ENCODE assay signal across 11 cellular contexts in the genomic region with DNA sequence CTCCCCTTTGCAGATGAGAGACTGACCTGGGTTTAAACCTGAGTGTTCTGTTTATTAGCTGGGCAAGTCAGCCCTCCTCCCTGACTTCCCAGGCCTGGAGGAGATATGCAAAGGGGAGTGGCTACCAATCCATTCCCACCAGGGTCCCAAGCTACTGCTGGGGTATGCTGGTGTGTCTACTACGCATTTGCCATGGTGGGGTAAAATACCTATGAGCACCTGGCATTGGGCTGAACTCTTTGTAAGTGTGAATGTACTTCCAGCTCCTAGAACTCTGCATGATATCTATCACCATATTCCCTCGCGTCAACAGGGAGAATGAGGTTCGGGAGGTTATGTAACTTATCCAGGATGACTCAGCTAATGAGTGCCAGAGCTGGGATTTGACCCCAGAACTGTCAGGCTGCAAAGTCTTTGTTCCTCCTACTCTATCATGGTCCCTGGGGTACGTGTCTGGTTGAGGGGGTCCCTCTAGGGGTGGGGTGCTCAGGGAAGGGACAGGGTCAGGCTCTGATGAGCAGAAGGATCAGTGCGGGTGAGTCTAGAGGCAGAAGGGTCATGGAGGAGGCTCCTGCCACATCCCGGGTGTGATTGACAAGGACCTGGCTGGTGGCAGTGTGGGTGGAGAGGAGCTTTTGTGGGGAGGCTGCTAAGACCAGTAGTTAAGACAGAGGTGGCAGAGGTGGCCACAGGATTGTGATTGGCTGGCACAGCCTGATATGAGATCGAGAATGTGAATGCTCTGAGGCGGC. TPM values are rescaled to one million over a fixed set of nuclear protein-coding genes. Genes with fewer than 3 reads are reported as not detected.
DNase-seq lines count a peak whose midpoint lies in the region; ATAC-seq, FAIRE-seq and TF ChIP-seq lines count a peak whose summit lies in the region.
"Had no signal": no experiment of that assay in that cellular context is flagged by ENCODE, and none has a peak within 500 bp of the region (broad histone marks: within the 10 kb centered on the region; RNA-seq: fewer than 3 reads in every experiment).

No MANE protein-coding gene starts in this region.

- dilution Hi-C loops in keratinocyte (cut with MboI; ENCODE audit: extremely low pct_ligation_motif_present, low sequenced_read_pairs), result no loop called here

- no peaks in the 10 kb centered on the region for H3K9me1 ChIP-seq in keratinocyte (ENCODE audit: control insufficient read depth, extremely low read depth, insufficient read depth, low read length)

- FAIRE-seq in keratinocyte (lab: Jason Lieb, UNC), result peak; percentile 32

- H3K4me2 ChIP-seq in keratinocyte (ENCODE audit: control insufficient read depth, extremely low read depth, insufficient read depth, low read depth, low read length), result no peak overlapping the region

- H3K36me3 ChIP-seq in keratinocyte (ENCODE audit: control insufficient read depth in 2 of 2, extremely low read depth in 1 of 2, insufficient read depth in 2 of 2, low read length in 2 of 2), result peaks cover 0 to 6% of the 10 kb centered on the region in 2 experiments
- H3K36me3 ChIP-seq in vagina, result peaks cover 0 to 4% of the 10 kb centered on the region in 2 donors

- H3K9ac ChIP-seq in keratinocyte (ENCODE audit: control insufficient read depth, extremely low read depth, insufficient read depth, low read length), result no peak overlapping the region

- no peaks in the 10 kb centered on the region for H3K27me3 ChIP-seq in keratinocyte (ENCODE audit: control insufficient read depth, extremely low read depth, insufficient read depth, low read length)
- H3K27me3 ChIP-seq in vagina, result no peaks in the 10 kb centered on the region
- H3K27me3 ChIP-seq: tibial nerve had no signal

- H3K4me1 Mint-ChIP-seq in activated naive CD8-positive, alpha-beta T cell treated with anti-CD3 and anti-CD28 coated beads, Interleukin-2, amount 10 ng/mL, durations not matched to agents 7 days and 5 days, result peaks cover 14% of the 10 kb centered on the region
- peaks cover 26% of the 10 kb centered on the region for H3K4me1 Mint-ChIP-seq in activated naive CD8-positive, alpha-beta T cell treated with anti-CD3 and anti-CD28 coated beads, Interleukin-2, amount 50 U/mL, for 24 hours
- H3K4me1 Mint-ChIP-seq in brain, result peaks cover 61% of the 10 kb centered on the region

- intact Hi-C loops in vagina (cut with DNase I), result loop anchor here (10.0 kb wide), 1 partner anchor 348 kb away; a partner anchor contains a TSS

- H3K9me3 ChIP-seq in keratinocyte (ENCODE audit: control insufficient read depth, low read depth, low read length) (no peaks in the 10 kb centered on the region), vagina (no peaks in the 10 kb centered on the region)
- H3K9me3 ChIP-seq: tibial nerve had no signal

- peak; percentile 24 for DNase-seq in activated naive CD8-positive, alpha-beta T cell treated with anti-CD3 and anti-CD28 coated beads, Interleukin-2, amount 10 ng/mL, durations not matched to agents 7 days and 5 days
- DNase-seq in activated naive CD8-positive, alpha-beta T cell treated with anti-CD3 and anti-CD28 coated beads, Interleukin-2, amount 50 U/mL, for 24 hours, result no peak
- DNase-seq in keratinocyte (ENCODE audit: low read depth, low spot score) (no peak), vagina (ENCODE audit: extremely low spot score in 2 of 2) (peak; percentile 70 to 86), foreskin melanocyte (no peak), DMS153 treated with DMSO at 0.1 percent for 48 hours (lab: John Stamatoyannopoulos, UW; ENCODE audit: unreplicated experiment) (no peak)
- DNase-seq in central memory CD4-positive, alpha-beta T cell, result no peak
- DNase-seq: cortex of kidney, KG1 had no signal

- no peak for TF ChIP-seq CTCF in brain (conservative IDR thresholded peaks at IDR 0.05)
- TF ChIP-seq CTCF in keratinocyte (optimal IDR thresholded peaks at IDR 0.05 in 1 of 3, IDR thresholded peaks at IDR 0.05 in 1 of 3, conservative IDR thresholded peaks at IDR 0.05 in 1 of 3; ENCODE audit: extremely low read depth in 1 of 3, insufficient read depth in 2 of 3, low read length in 3 of 3), result no peak
- no peak for TF ChIP-seq CTCF in vagina (IDR thresholded peaks at IDR 0.05)

- no peak overlapping the region for H3K4me3 Mint-ChIP-seq in activated naive CD8-positive, alpha-beta T cell treated with anti-CD3 and anti-CD28 coated beads, Interleukin-2, amount 10 ng/mL, durations not matched to agents 7 days and 5 days
- no peak overlapping the region for H3K4me3 Mint-ChIP-seq in activated naive CD8-positive, alpha-beta T cell treated with anti-CD3 and anti-CD28 coated beads, Interleukin-2, amount 50 U/mL, for 24 hours
- H3K4me3 Mint-ChIP-seq in brain, result no peak overlapping the region

- H3K9me3 Mint-ChIP-seq in activated naive CD8-positive, alpha-beta T cell treated with anti-CD3 and anti-CD28 coated beads, Interleukin-2, amount 10 ng/mL, durations not matched to agents 7 days and 5 days, result no peaks in the 10 kb centered on the region
- no peaks in the 10 kb centered on the region for H3K9me3 Mint-ChIP-seq in activated naive CD8-positive, alpha-beta T cell treated with anti-CD3 and anti-CD28 coated beads, Interleukin-2, amount 50 U/mL, for 24 hours
- H3K9me3 Mint-ChIP-seq in brain, result peaks cover 0 to 7% (median 0%) of the 10 kb centered on the region in 5 experiments

- ATAC-seq in activated naive CD8-positive, alpha-beta T cell treated with anti-CD3 and anti-CD28 coated beads, Interleukin-2, amount 10 ng/mL, durations not matched to agents 7 days and 5 days (ENCODE audit: low read depth), result no peak
- ATAC-seq in activated naive CD8-positive, alpha-beta T cell treated with anti-CD3 and anti-CD28 coated beads, Interleukin-2, amount 50 U/mL, for 24 hours, result no peak

- H3K27me3 Mint-ChIP-seq in activated naive CD8-positive, alpha-beta T cell treated with anti-CD3 and anti-CD28 coated beads, Interleukin-2, amount 10 ng/mL, durations not matched to agents 7 days and 5 days, result peaks cover 3% of the 10 kb centered on the region
- no peaks in the 10 kb centered on the region for H3K27me3 Mint-ChIP-seq in activated naive CD8-positive, alpha-beta T cell treated with anti-CD3 and anti-CD28 coated beads, Interleukin-2, amount 50 U/mL, for 24 hours
- H3K27me3 Mint-ChIP-seq in brain, result peaks cover 7% of the 10 kb centered on the region

- H3K36me3 Mint-ChIP-seq in activated naive CD8-positive, alpha-beta T cell treated with anti-CD3 and anti-CD28 coated beads, Interleukin-2, amount 10 ng/mL, durations not matched to agents 7 days and 5 days, result peaks cover 3% of the 10 kb centered on the region
- H3K36me3 Mint-ChIP-seq in activated naive CD8-positive, alpha-beta T cell treated with anti-CD3 and anti-CD28 coated beads, Interleukin-2, amount 50 U/mL, for 24 hours (ENCODE audit: low read depth), result peaks cover 4% of the 10 kb centered on the region
- H3K36me3 Mint-ChIP-seq in brain, result peaks cover 5% of the 10 kb centered on the region

- H3K4me3 ChIP-seq in keratinocyte (ENCODE audit: control insufficient read depth in 2 of 3, extremely low read depth in 1 of 3, insufficient read depth in 2 of 3, low read depth in 1 of 3, low read length in 3 of 3) (no peak overlapping the region), vagina (no peak overlapping the region)
- H3K4me3 ChIP-seq: tibial nerve had no signal

- no peak overlapping the region for H3K27ac ChIP-seq in keratinocyte (ENCODE audit: control insufficient read depth, insufficient read depth, low read length)
- peak overlapping the region; percentile 67 for H3K27ac ChIP-seq in vagina
- H3K27ac ChIP-seq: tibial nerve had no signal

- TF ChIP-seq POLR2A in vagina (IDR thresholded peaks at IDR 0.05), result no peak

- POLR2A ChIA-PET in activated naive CD8-positive, alpha-beta T cell treated with anti-CD3 and anti-CD28 coated beads, Interleukin-2, amount 10 ng/mL, durations not matched to agents 7 days and 5 days (lab: Charles Lee), result interaction anchor here (1.0 to 1.7 kb wide), 2 partner anchors 87 to 88 kb away, joined by 3 to 5 read pairs; a partner anchor contains a TSS

- H4K20me1 ChIP-seq in keratinocyte (ENCODE audit: control insufficient read depth, extremely low read depth, insufficient read depth, low read length), result no peaks in the 10 kb centered on the region

- no peaks in the 10 kb centered on the region for H3K4me1 ChIP-seq in keratinocyte (ENCODE audit: control insufficient read depth, extremely low read depth, insufficient read depth, low read length)
- H3K4me1 ChIP-seq in vagina, result peaks cover 48% of the 10 kb centered on the region

- H3K79me2 ChIP-seq in keratinocyte (ENCODE audit: control insufficient read depth, insufficient read depth, low read length), result no peaks in the 10 kb centered on the region

- no peak overlapping the region for H3K27ac Mint-ChIP-seq in activated naive CD8-positive, alpha-beta T cell treated with anti-CD3 and anti-CD28 coated beads, Interleukin-2, amount 10 ng/mL, durations not matched to agents 7 days and 5 days
- no peak overlapping the region for H3K27ac Mint-ChIP-seq in activated naive CD8-positive, alpha-beta T cell treated with anti-CD3 and anti-CD28 coated beads, Interleukin-2, amount 50 U/mL, for 24 hours
- H3K27ac Mint-ChIP-seq in brain, result peak overlapping the region in 4 of 5 experiments; percentile 9 to 56 (median 54)

- H2AFZ ChIP-seq in keratinocyte (ENCODE audit: control insufficient read depth, low read length), result no peak overlapping the region

RNA-seq across cellular contexts. Expression of a gene that starts 16.7 kb away (rescaled TPM):
- total RNA-seq in activated naive CD8-positive, alpha-beta T cell treated with anti-CD3 and anti-CD28 coated beads, Interleukin-2, amount 10 ng/mL, durations not matched to agents 7 days and 5 days, result 100 to 1,000 TPM; 114 to 122 TPM
- polyA plus RNA-seq in brain (ENCODE audit: insufficient read depth, low read depth, low replicate concordance), result 140 TPM
- polyA plus RNA-seq in keratinocyte, result 17.6 to 23.6 TPM (median 21.4 TPM) in 3 replicates
- 8.5 TPM for polyA plus RNA-seq in keratinocyte (2011; ENCODE audit: low read depth)
- 10.8 and 13.0 TPM in 2 replicates for polyA plus RNA-seq in keratinocyte (2011; cell fraction: cytosol; rRNA removed)
- 77.6 and 98.9 TPM in 2 replicates for polyA plus RNA-seq in keratinocyte (2011; cell fraction: nucleus; rRNA removed)
- 22.2 and 24.5 TPM in 2 replicates for polyA plus RNA-seq in keratinocyte (2012; ENCODE audit: low replicate concordance)
- 30.5 to 75.5 TPM (median 37.9 TPM) in 3 replicates for polyA minus RNA-seq in keratinocyte
- polyA minus RNA-seq in keratinocyte (2011; cell fraction: cytosol; rRNA and poly(A)+ RNA removed), result 22.4 TPM
- polyA minus RNA-seq in keratinocyte (2011; cell fraction: nucleus; rRNA and poly(A)+ RNA removed), result 34.0 and 39.4 TPM in 2 replicates
- total RNA-seq in vagina, result 38.5 TPM

RNA-seq across cellular contexts. Expression of a gene that starts 17.0 kb away (rescaled TPM):
- under 1 TPM in 1 of 2 experiments, not detected in 1; 0.22 TPM for total RNA-seq in activated naive CD8-positive, alpha-beta T cell treated with anti-CD3 and anti-CD28 coated beads, Interleukin-2, amount 10 ng/mL, durations not matched to agents 7 days and 5 days
- not detected for polyA plus RNA-seq in brain (ENCODE audit: insufficient read depth, low read depth, low replicate concordance)
- 0.17 to 0.23 TPM in 2 of 3 replicates, not detected in the other for polyA plus RNA-seq in keratinocyte
- polyA plus RNA-seq in keratinocyte (2011; ENCODE audit: low read depth), result not detected
- polyA plus RNA-seq in keratinocyte (2011; cell fraction: cytosol; rRNA removed), result not detected in 2 replicates
- not detected in 2 replicates for polyA plus RNA-seq in keratinocyte (2011; cell fraction: nucleus; rRNA removed)
- polyA plus RNA-seq in keratinocyte (2012; ENCODE audit: low replicate concordance), result not detected in 2 replicates
- not detected in 3 replicates for polyA minus RNA-seq in keratinocyte
- polyA minus RNA-seq in keratinocyte (2011; cell fraction: cytosol; rRNA and poly(A)+ RNA removed), result not detected
- polyA minus RNA-seq in keratinocyte (2011; cell fraction: nucleus; rRNA and poly(A)+ RNA removed), result not detected in 2 replicates
- not detected for total RNA-seq in vagina
- total RNA-seq: tibial nerve had no signal

RNA-seq across cellular contexts. Expression of a gene that starts 19.5 kb away (rescaled TPM):
- total RNA-seq in activated naive CD8-positive, alpha-beta T cell treated with anti-CD3 and anti-CD28 coated beads, Interleukin-2, amount 10 ng/mL, durations not matched to agents 7 days and 5 days, result 1 to 10 TPM; 5.3 to 5.9 TPM
- polyA plus RNA-seq in brain (ENCODE audit: insufficient read depth, low read depth, low replicate concordance) (65.2 TPM), keratinocyte (13.3 to 15.9 TPM (median 14.1 TPM) in 3 replicates)
- 2.7 TPM for polyA plus RNA-seq in keratinocyte (2011; ENCODE audit: low read depth)
- 12.6 and 13.8 TPM in 2 replicates for polyA plus RNA-seq in keratinocyte (2011; cell fraction: cytosol; rRNA removed)
- polyA plus RNA-seq in keratinocyte (2011; cell fraction: nucleus; rRNA removed), result 17.8 and 22.9 TPM in 2 replicates
- polyA plus RNA-seq in keratinocyte (2012; ENCODE audit: low replicate concordance), result 4.5 and 10.2 TPM in 2 replicates
- 7.0 to 16.5 TPM (median 9.7 TPM) in 3 replicates for polyA minus RNA-seq in keratinocyte
- 10.0 TPM for polyA minus RNA-seq in keratinocyte (2011; cell fraction: cytosol; rRNA and poly(A)+ RNA removed)
- 5.3 and 10.9 TPM in 2 replicates for polyA minus RNA-seq in keratinocyte (2011; cell fraction: nucleus; rRNA and poly(A)+ RNA removed)
- 36.1 TPM for total RNA-seq in vagina

RNA-seq across cellular contexts. Expression of a gene that starts 31.5 kb away (rescaled TPM):
- 10 to 100 TPM; 16.8 to 17.3 TPM for total RNA-seq in activated naive CD8-positive, alpha-beta T cell treated with anti-CD3 and anti-CD28 coated beads, Interleukin-2, amount 10 ng/mL, durations not matched to agents 7 days and 5 days
- polyA plus RNA-seq in brain (ENCODE audit: insufficient read depth, low read depth, low replicate concordance), result 63.2 TPM
- 11.1 to 14.9 TPM (median 14.7 TPM) in 3 replicates for polyA plus RNA-seq in keratinocyte
- 3.0 TPM for polyA plus RNA-seq in keratinocyte (2011; ENCODE audit: low read depth)
- polyA plus RNA-seq in keratinocyte (2011; cell fraction: cytosol; rRNA removed), result 5.4 and 6.7 TPM in 2 replicates
- polyA plus RNA-seq in keratinocyte (2011; cell fraction: nucleus; rRNA removed), result 48.2 and 77.6 TPM in 2 replicates
- polyA plus RNA-seq in keratinocyte (2012; ENCODE audit: low replicate concordance), result 8.3 and 10.9 TPM in 2 replicates
- 2.0 to 15.7 TPM (median 9.3 TPM) in 3 replicates for polyA minus RNA-seq in keratinocyte
- polyA minus RNA-seq in keratinocyte (2011; cell fraction: cytosol; rRNA and poly(A)+ RNA removed), result not detected
- 1.2 and 4.2 TPM in 2 replicates for polyA minus RNA-seq in keratinocyte (2011; cell fraction: nucleus; rRNA and poly(A)+ RNA removed)
- total RNA-seq in vagina, result 130 TPM

RNA-seq across cellular contexts. Expression of a gene that starts 51.2 kb away (rescaled TPM):
- not detected for total RNA-seq in activated naive CD8-positive, alpha-beta T cell treated with anti-CD3 and anti-CD28 coated beads, Interleukin-2, amount 10 ng/mL, durations not matched to agents 7 days and 5 days
- not detected for polyA plus RNA-seq in brain (ENCODE audit: insufficient read depth, low read depth, low replicate concordance)
- 11.2 to 18.2 TPM (median 13.5 TPM) in 3 replicates for polyA plus RNA-seq in keratinocyte
- polyA plus RNA-seq in keratinocyte (2011; ENCODE audit: low read depth), result 0.66 TPM
- polyA plus RNA-seq in keratinocyte (2011; cell fraction: cytosol; rRNA removed), result 12.0 and 12.3 TPM in 2 replicates
- polyA plus RNA-seq in keratinocyte (2011; cell fraction: nucleus; rRNA removed), result 7.3 and 11.5 TPM in 2 replicates
- polyA plus RNA-seq in keratinocyte (2012; ENCODE audit: low replicate concordance), result 2.1 and 13.8 TPM in 2 replicates
- 9.9 to 13.4 TPM (median 11.5 TPM) in 3 replicates for polyA minus RNA-seq in keratinocyte
- polyA minus RNA-seq in keratinocyte (2011; cell fraction: cytosol; rRNA and poly(A)+ RNA removed), result 5.8 TPM
- 0.84 and 2.1 TPM in 2 replicates for polyA minus RNA-seq in keratinocyte (2011; cell fraction: nucleus; rRNA and poly(A)+ RNA removed)
- 156 TPM for total RNA-seq in vagina

Comparison
In these comparisons a context has a peak if more than half of its experiments do, and no peak if none do; other contexts are left out.
1. DNase-seq: peak in activated naive CD8-positive, alpha-beta T cell treated with anti-CD3 and anti-CD28 coated beads, Interleukin-2, amount 10 ng/mL, durations not matched to agents 7 days and 5 days (single experiment) and vagina (2 of 2); none in activated naive CD8-positive, alpha-beta T cell treated with anti-CD3 and anti-CD28 coated beads, Interleukin-2, amount 50 U/mL, for 24 hours (single experiment), keratinocyte (single experiment), foreskin melanocyte (single experiment), DMS153 treated with DMSO at 0.1 percent for 48 hours (single experiment) and central memory CD4-positive, alpha-beta T cell (single experiment).
2. H3K27ac Mint-ChIP-seq: peak in brain (4 of 5); none in activated naive CD8-positive, alpha-beta T cell treated with anti-CD3 and anti-CD28 coated beads, Interleukin-2, amount 10 ng/mL, durations not matched to agents 7 days and 5 days (single experiment) and activated naive CD8-positive, alpha-beta T cell treated with anti-CD3 and anti-CD28 coated beads, Interleukin-2, amount 50 U/mL, for 24 hours (single experiment).